ENCODE assay signal across 1 cellular context in the genomic region with DNA sequence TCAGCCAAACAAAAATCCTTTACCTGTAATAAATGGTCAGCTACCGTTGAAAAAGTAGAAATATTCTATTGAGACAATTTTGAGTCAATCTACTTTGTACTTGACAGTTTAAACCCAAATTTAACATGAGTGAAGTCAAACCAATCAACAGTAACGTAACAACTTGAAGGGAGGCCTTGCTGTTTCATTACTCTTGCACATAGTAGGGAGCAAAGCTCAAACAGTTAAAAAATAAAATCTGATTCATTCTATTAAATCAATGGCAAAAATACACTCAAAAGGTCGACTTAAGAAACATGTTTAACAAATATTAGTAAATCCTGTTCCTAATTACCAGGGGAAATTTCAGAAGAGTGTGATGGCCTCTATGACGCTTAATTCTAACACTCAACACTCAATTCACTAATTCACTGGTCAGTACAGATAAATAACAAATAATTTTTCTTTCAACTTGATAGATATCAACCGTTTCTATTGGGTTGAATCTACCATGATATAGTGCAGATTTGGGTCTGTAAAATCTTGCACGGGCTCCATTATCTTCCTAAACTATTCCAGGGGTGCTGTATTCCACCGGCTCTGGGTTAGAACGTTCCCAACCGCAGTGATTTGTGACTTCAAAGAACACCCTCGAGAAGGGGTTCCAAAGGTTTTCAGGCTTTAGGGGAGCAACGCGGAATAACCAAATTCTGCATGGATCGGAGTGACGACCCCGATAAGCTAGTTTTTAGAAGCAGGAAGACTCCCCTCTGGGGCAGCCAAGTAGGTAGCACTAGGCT.
A peak's percentile ranks its signal among the peaks of the same experiment; 100 is the strongest.
TF ChIP-seq lines count a peak whose summit lies in the region.

No MANE protein-coding gene starts in this region.

TF ChIP-seq in HEK293, 187 proteins besides CTCF, POLR2A, EP300 and RAD21 (continued from another document):
- TF ChIP-seq ZNF610 (tag by site-specific recombination; IDR thresholded peaks at IDR 0.05; ENCODE audit: borderline replicate concordance): no peak
- TF ChIP-seq, protein P1, sequence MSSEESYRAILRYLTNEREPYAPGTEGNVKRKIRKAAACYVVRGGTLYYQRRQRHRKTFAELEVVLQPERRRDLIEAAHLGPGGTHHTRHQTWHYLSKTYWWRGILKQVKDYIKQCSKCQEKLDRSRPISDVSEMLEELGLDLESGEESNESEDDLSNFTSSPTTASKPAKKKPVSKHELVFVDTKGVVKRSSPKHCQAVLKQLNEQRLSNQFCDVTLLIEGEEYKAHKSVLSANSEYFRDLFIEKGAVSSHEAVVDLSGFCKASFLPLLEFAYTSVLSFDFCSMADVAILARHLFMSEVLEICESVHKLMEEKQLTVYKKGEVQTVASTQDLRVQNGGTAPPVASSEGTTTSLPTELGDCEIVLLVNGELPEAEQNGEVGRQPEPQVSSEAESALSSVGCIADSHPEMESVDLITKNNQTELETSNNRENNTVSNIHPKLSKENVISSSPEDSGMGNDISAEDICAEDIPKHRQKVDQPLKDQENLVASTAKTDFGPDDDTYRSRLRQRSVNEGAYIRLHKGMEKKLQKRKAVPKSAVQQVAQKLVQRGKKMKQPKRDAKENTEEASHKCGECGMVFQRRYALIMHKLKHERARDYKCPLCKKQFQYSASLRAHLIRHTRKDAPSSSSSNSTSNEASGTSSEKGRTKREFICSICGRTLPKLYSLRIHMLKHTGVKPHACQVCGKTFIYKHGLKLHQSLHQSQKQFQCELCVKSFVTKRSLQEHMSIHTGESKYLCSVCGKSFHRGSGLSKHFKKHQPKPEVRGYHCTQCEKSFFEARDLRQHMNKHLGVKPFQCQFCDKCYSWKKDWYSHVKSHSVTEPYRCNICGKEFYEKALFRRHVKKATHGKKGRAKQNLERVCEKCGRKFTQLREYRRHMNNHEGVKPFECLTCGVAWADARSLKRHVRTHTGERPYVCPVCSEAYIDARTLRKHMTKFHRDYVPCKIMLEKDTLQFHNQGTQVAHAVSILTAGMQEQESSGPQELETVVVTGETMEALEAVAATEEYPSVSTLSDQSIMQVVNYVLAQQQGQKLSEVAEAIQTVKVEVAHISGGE (tag by site-specific recombination; conservative IDR thresholded peaks at IDR 0.05; ENCODE audit: low read depth): peak; percentile 57
- TF ChIP-seq SETDB1 (IDR thresholded peaks at IDR 0.05; ENCODE audit: insufficient read length, low read length): no peak
- TF ChIP-seq ZNF292 (tag by site-specific recombination; IDR thresholded peaks at IDR 0.05; ENCODE audit: borderline replicate concordance, low read depth): no peak
- TF ChIP-seq ZNF311 (tag by site-specific recombination; IDR thresholded peaks at IDR 0.05; ENCODE audit: borderline replicate concordance): no peak
- no peak for TF ChIP-seq ZBTB21 (tag by site-specific recombination; IDR thresholded peaks at IDR 0.05)
- TF ChIP-seq, protein P2, sequence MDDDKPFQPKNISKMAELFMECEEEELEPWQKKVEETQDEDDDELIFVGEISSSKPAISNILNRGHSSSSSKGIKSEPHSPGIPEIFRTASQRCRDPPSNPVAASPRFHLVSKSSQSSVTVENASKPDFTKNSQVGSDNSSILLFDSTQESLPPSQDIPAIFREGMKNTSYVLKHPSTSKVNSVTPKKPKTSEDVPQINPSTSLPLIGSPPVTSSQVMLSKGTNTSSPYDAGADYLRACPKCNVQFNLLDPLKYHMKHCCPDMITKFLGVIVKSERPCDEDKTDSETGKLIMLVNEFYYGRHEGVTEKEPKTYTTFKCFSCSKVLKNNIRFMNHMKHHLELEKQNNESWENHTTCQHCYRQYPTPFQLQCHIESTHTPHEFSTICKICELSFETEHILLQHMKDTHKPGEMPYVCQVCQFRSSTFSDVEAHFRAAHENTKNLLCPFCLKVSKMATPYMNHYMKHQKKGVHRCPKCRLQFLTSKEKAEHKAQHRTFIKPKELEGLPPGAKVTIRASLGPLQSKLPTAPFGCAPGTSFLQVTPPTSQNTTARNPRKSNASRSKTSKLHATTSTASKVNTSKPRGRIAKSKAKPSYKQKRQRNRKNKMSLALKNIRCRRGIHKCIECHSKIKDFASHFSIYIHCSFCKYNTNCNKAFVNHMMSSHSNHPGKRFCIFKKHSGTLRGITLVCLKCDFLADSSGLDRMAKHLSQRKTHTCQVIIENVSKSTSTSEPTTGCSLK (tag by site-specific recombination; IDR thresholded peaks at IDR 0.05): no peak
- no peak for TF ChIP-seq SALL2 (tag by site-specific recombination; IDR thresholded peaks at IDR 0.05; ENCODE audit: borderline replicate concordance)
- TF ChIP-seq, protein P3, sequence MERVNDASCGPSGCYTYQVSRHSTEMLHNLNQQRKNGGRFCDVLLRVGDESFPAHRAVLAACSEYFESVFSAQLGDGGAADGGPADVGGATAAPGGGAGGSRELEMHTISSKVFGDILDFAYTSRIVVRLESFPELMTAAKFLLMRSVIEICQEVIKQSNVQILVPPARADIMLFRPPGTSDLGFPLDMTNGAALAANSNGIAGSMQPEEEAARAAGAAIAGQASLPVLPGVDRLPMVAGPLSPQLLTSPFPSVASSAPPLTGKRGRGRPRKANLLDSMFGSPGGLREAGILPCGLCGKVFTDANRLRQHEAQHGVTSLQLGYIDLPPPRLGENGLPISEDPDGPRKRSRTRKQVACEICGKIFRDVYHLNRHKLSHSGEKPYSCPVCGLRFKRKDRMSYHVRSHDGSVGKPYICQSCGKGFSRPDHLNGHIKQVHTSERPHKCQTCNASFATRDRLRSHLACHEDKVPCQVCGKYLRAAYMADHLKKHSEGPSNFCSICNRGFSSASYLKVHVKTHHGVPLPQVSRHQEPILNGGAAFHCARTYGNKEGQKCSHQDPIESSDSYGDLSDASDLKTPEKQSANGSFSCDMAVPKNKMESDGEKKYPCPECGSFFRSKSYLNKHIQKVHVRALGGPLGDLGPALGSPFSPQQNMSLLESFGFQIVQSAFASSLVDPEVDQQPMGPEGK (tag by site-specific recombination; IDR thresholded peaks at IDR 0.05): no peak; the same call in 1 of the 2 replicates
- TF ChIP-seq ZNF302 (tag by site-specific recombination; IDR thresholded peaks at IDR 0.05; ENCODE audit: low read depth): no peak
- TF ChIP-seq, protein P4, sequence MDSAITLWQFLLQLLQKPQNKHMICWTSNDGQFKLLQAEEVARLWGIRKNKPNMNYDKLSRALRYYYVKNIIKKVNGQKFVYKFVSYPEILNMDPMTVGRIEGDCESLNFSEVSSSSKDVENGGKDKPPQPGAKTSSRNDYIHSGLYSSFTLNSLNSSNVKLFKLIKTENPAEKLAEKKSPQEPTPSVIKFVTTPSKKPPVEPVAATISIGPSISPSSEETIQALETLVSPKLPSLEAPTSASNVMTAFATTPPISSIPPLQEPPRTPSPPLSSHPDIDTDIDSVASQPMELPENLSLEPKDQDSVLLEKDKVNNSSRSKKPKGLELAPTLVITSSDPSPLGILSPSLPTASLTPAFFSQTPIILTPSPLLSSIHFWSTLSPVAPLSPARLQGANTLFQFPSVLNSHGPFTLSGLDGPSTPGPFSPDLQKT (IDR thresholded peaks at IDR 0.05; ENCODE audit: borderline replicate concordance, low read depth, low read length): no peak
- TF ChIP-seq, protein P5, sequence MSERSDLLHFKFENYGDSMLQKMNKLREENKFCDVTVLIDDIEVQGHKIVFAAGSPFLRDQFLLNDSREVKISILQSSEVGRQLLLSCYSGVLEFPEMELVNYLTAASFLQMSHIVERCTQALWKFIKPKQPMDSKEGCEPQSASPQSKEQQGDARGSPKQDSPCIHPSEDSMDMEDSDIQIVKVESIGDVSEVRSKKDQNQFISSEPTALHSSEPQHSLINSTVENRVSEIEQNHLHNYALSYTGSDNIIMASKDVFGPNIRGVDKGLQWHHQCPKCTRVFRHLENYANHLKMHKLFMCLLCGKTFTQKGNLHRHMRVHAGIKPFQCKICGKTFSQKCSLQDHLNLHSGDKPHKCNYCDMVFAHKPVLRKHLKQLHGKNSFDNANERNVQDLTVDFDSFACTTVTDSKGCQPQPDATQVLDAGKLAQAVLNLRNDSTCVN (tag by site-specific recombination; optimal IDR thresholded peaks at IDR 0.05): peak; percentile 76
- no peak for TF ChIP-seq HOXC10 (CRISPR knock-in tag; IDR thresholded peaks at IDR 0.05)
- TF ChIP-seq, protein P6, sequence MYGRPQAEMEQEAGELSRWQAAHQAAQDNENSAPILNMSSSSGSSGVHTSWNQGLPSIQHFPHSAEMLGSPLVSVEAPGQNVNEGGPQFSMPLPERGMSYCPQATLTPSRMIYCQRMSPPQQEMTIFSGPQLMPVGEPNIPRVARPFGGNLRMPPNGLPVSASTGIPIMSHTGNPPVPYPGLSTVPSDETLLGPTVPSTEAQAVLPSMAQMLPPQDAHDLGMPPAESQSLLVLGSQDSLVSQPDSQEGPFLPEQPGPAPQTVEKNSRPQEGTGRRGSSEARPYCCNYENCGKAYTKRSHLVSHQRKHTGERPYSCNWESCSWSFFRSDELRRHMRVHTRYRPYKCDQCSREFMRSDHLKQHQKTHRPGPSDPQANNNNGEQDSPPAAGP (tag by site-specific recombination; IDR thresholded peaks at IDR 0.05): no peak
- TF ChIP-seq, protein P7, sequence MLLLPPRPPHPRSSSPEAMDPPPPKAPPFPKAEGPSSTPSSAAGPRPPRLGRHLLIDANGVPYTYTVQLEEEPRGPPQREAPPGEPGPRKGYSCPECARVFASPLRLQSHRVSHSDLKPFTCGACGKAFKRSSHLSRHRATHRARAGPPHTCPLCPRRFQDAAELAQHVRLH (tag by site-specific recombination; IDR thresholded peaks at IDR 0.05): no peak
- TF ChIP-seq ZNF48 (tag by site-specific recombination; IDR thresholded peaks at IDR 0.05): no peak
- TF ChIP-seq ZNF169 (tag by site-specific recombination; IDR thresholded peaks at IDR 0.05): no peak
- no peak for TF ChIP-seq ZNF626 (tag by site-specific recombination; IDR thresholded peaks at IDR 0.05)
- no peak for TF ChIP-seq REPIN1 (tag by site-specific recombination; IDR thresholded peaks at IDR 0.05; ENCODE audit: low read depth)
- no peak for TF ChIP-seq ZNF155 (tag by site-specific recombination; IDR thresholded peaks at IDR 0.05)
- TF ChIP-seq, protein P8, sequence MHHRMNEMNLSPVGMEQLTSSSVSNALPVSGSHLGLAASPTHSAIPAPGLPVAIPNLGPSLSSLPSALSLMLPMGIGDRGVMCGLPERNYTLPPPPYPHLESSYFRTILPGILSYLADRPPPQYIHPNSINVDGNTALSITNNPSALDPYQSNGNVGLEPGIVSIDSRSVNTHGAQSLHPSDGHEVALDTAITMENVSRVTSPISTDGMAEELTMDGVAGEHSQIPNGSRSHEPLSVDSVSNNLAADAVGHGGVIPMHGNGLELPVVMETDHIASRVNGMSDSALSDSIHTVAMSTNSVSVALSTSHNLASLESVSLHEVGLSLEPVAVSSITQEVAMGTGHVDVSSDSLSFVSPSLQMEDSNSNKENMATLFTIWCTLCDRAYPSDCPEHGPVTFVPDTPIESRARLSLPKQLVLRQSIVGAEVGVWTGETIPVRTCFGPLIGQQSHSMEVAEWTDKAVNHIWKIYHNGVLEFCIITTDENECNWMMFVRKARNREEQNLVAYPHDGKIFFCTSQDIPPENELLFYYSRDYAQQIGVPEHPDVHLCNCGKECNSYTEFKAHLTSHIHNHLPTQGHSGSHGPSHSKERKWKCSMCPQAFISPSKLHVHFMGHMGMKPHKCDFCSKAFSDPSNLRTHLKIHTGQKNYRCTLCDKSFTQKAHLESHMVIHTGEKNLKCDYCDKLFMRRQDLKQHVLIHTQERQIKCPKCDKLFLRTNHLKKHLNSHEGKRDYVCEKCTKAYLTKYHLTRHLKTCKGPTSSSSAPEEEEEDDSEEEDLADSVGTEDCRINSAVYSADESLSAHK (tag by site-specific recombination; IDR thresholded peaks at IDR 0.05): no peak
- no peak for TF ChIP-seq ZEB2 (tag by site-specific recombination; IDR thresholded peaks at IDR 0.05)
- TF ChIP-seq, protein P9, sequence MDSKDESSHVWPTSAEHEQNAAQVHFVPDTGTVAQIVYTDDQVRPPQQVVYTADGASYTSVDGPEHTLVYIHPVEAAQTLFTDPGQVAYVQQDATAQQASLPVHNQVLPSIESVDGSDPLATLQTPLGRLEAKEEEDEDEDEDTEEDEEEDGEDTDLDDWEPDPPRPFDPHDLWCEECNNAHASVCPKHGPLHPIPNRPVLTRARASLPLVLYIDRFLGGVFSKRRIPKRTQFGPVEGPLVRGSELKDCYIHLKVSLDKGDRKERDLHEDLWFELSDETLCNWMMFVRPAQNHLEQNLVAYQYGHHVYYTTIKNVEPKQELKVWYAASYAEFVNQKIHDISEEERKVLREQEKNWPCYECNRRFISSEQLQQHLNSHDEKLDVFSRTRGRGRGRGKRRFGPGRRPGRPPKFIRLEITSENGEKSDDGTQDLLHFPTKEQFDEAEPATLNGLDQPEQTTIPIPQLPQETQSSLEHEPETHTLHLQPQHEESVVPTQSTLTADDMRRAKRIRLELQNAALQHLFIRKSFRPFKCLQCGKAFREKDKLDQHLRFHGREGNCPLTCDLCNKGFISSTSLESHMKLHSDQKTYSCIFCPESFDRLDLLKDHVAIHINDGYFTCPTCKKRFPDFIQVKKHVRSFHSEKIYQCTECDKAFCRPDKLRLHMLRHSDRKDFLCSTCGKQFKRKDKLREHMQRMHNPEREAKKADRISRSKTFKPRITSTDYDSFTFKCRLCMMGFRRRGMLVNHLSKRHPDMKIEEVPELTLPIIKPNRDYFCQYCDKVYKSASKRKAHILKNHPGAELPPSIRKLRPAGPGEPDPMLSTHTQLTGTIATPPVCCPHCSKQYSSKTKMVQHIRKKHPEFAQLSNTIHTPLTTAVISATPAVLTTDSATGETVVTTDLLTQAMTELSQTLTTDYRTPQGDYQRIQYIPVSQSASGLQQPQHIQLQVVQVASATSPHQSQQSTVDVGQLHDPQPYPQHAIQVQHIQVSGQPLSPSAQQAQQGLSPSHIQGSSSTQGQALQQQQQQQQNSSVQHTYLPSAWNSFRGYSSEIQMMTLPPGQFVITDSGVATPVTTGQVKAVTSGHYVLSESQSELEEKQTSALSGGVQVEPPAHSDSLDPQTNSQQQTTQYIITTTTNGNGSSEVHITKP (tag by site-specific recombination; IDR thresholded peaks at IDR 0.05): peak; percentile 97
- no peak for TF ChIP-seq BCL11B (tag by site-specific recombination; IDR thresholded peaks at IDR 0.05; ENCODE audit: low read depth)
- TF ChIP-seq ZNF624 (tag by site-specific recombination; IDR thresholded peaks at IDR 0.05): no peak
- TF ChIP-seq, protein P10, sequence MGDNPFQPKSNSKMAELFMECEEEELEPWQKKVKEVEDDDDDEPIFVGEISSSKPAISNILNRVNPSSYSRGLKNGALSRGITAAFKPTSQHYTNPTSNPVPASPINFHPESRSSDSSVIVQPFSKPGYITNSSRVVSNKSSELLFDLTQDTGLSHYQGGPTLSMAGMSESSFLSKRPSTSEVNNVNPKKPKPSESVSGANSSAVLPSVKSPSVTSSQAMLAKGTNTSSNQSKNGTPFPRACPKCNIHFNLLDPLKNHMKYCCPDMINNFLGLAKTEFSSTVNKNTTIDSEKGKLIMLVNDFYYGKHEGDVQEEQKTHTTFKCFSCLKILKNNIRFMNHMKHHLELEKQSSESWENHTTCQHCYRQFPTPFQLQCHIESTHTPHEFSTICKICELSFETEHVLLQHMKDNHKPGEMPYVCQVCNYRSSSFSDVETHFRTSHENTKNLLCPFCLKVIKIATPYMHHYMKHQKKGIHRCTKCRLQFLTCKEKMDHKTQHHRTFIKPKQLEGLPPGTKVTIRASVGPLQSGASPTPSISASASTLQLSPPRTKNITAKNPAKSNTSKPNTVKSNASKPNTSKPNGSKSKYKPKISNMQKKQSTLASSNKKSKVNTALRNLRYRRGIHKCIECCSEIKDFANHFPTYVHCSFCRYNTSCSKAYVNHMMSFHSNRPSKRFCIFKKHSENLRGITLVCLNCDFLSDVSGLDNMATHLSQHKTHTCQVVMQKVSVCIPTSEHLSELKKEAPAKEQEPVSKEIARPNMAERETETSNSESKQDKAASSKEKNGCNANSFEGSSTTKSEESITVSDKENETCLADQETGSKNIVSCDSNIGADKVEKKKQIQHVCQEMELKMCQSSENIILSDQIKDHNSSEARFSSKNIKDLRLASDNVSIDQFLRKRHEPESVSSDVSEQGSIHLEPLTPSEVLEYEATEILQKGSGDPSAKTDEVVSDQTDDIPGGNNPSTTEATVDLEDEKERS (tag by site-specific recombination; IDR thresholded peaks at IDR 0.05): no peak
